8 cellular contexts compared by ENCODE assay signal in the genomic region with DNA sequence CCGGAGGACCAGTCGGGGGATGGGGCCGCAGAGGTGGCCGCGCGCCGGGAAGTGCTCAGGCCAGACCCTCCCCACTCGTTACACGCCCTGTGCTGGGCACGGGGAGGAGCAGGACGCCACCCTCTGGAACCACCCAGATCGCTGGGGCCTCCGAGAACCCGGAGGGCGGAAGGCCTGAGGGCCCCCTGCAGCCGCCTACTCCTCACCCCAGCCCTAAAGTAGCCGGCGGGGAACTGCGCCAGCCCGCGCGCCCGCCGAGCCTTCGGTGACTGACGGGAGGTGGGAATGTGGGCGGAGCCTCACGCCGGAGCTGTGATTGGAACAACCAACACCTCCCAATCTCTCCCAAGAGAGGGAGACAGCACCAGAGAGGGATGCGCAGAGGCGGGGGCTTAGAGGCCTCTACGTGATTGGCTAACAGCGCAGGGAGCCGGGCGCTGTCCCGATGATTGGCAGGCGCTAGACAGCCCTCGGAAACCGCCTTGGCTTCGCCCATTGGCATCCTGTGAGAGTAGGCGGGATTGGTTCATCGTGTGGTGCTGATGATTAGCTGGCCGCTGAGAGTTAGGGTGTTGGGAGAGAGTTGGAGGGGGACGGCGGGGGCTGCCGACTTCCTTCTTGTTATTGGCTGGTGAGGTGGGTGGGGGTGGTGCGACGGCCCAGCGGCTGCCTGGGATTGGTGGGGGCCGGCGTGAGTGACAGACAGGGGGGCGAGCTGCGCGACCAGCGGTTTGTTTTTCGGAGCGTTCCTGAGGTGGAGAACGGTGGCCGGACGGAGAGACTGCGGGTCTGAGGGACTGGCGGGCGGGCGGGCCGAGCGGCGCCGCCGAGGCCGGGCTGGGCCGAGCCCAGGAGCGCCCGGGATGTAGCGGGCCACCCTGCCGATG. TPM values are rescaled to one million over a fixed set of nuclear protein-coding genes. Genes with fewer than 3 reads are reported as not detected.
DNase-seq lines count a peak whose midpoint lies in the region; ATAC-seq and TF ChIP-seq lines count a peak whose summit lies in the region.

A gene (plus strand): TSS at position 734 of the 887 bp plus-strand sequence. CDS start 343 bp downstream, outside the sequence.

- in situ Hi-C loops in KBM-7 (cut with MboI; ENCODE audit: low pct_unique_long_range_greater_than_20kb, low sequenced_read_pairs) = loop anchor here (25.0 kb wide), 1 partner anchor 185 kb away; a partner anchor contains a TSS

- peak within 1 kb of the TSS; percentile 87 for H3K4me3 ChIP-seq in epithelial cell of proximal tubule (ENCODE audit: low read depth, low read length)

- H3K27me3 Mint-ChIP-seq in activated T-cell treated with anti-CD3 and anti-CD28 coated beads, Interleukin-2, amount 50 U/mL, for 24 hours = no peaks in the 10 kb centered on the region

- no peaks in the 10 kb centered on the region for H3K9me3 Mint-ChIP-seq in activated T-cell treated with anti-CD3 and anti-CD28 coated beads, Interleukin-2, amount 50 U/mL, for 24 hours

- DNase-seq in DMS53 treated with DMSO at 0.1 percent for 48 hours (lab: John Stamatoyannopoulos, UW; ENCODE audit: unreplicated experiment) = peak; percentile 97
- peak; percentile 100 for DNase-seq in KBM-7
- peak; percentile 94 for DNase-seq in activated T-cell treated with anti-CD3 and anti-CD28 coated beads, Interleukin-2, amount 50 U/mL, for 24 hours
- peak; percentile 97 for DNase-seq in epithelial cell of proximal tubule (ENCODE audit: low read depth)
- peak; percentile 100 for DNase-seq in mucosa of gallbladder (ENCODE audit: low spot score)
- DNase-seq in stimulated activated CD8-positive, alpha-beta memory T cell treated with anti-CD3 and anti-CD28 coated beads, Interleukin-4, amount 100 ng/mL, for 4 hours (ENCODE audit: low read depth in 2 of 2, low spot score in 1 of 2) = peak; percentile 88 to 97

- H3K27ac Mint-ChIP-seq in activated T-cell treated with anti-CD3 and anti-CD28 coated beads, Interleukin-2, amount 50 U/mL, for 24 hours = peak within 1 kb of the TSS; percentile 94

- peak; percentile 3 for TF ChIP-seq CTCF in epithelial cell of proximal tubule (conservative IDR thresholded peaks at IDR 0.05; ENCODE audit: low read depth, low read length)

- H3K4me3 Mint-ChIP-seq in activated T-cell treated with anti-CD3 and anti-CD28 coated beads, Interleukin-2, amount 50 U/mL, for 24 hours = peak within 1 kb of the TSS; percentile 99

- peaks cover 7% of the 10 kb centered on the region for H3K36me3 Mint-ChIP-seq in activated T-cell treated with anti-CD3 and anti-CD28 coated beads, Interleukin-2, amount 50 U/mL, for 24 hours (ENCODE audit: low read depth)

- H3K4me1 Mint-ChIP-seq in activated T-cell treated with anti-CD3 and anti-CD28 coated beads, Interleukin-2, amount 50 U/mL, for 24 hours (ENCODE audit: low read depth) = peaks cover 43% of the 10 kb centered on the region

- peak; percentile 93 for ATAC-seq in GM21717 (IDR thresholded peaks at IDR 0.05; ENCODE audit: unreplicated experiment)

TF ChIP-seq in PFSK-1, 5 proteins besides CTCF, POLR2A, EP300 and RAD21:
- TF ChIP-seq POLR2AphosphoS5 (IDR thresholded peaks at IDR 0.05; ENCODE audit: low read depth, low read length) (peak; percentile 97), TAF1 (IDR thresholded peaks at IDR 0.05; ENCODE audit: borderline replicate concordance, insufficient read depth, low read length) (peak; percentile 87), FOXP2 (optimal IDR thresholded peaks at IDR 0.05; ENCODE audit: borderline replicate concordance, extremely low read depth, extremely low read length, insufficient read depth) (no peak), SIN3A (IDR thresholded peaks at IDR 0.05; ENCODE audit: borderline replicate concordance, insufficient read depth, low read length) (peak; percentile 80; the same call in 1 of the 2 replicates)
- TF ChIP-seq, protein P1, sequence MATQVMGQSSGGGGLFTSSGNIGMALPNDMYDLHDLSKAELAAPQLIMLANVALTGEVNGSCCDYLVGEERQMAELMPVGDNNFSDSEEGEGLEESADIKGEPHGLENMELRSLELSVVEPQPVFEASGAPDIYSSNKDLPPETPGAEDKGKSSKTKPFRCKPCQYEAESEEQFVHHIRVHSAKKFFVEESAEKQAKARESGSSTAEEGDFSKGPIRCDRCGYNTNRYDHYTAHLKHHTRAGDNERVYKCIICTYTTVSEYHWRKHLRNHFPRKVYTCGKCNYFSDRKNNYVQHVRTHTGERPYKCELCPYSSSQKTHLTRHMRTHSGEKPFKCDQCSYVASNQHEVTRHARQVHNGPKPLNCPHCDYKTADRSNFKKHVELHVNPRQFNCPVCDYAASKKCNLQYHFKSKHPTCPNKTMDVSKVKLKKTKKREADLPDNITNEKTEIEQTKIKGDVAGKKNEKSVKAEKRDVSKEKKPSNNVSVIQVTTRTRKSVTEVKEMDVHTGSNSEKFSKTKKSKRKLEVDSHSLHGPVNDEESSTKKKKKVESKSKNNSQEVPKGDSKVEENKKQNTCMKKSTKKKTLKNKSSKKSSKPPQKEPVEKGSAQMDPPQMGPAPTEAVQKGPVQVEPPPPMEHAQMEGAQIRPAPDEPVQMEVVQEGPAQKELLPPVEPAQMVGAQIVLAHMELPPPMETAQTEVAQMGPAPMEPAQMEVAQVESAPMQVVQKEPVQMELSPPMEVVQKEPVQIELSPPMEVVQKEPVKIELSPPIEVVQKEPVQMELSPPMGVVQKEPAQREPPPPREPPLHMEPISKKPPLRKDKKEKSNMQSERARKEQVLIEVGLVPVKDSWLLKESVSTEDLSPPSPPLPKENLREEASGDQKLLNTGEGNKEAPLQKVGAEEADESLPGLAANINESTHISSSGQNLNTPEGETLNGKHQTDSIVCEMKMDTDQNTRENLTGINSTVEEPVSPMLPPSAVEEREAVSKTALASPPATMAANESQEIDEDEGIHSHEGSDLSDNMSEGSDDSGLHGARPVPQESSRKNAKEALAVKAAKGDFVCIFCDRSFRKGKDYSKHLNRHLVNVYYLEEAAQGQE (IDR thresholded peaks at IDR 0.05; ENCODE audit: insufficient read depth in 1 of 2, low read depth in 2 of 2, low read length in 2 of 2) = 0 out of 4 replicates have a peak, but pooled peaks of 1 of the 2 experiments have one; percentile 39

RNA-seq across cellular contexts. Expression of the gene that starts here (rescaled TPM):
- polyA plus RNA-seq in PFSK-1 (2012; ENCODE audit: insufficient read length, low read depth) = 31.9 TPM
- 12.8 and 17.4 TPM in 2 replicates for total RNA-seq in epithelial cell of proximal tubule
- total RNA-seq in mucosa of gallbladder = 39.5 TPM

Comparison
In these comparisons a context has a peak if more than half of its experiments do, and no peak if none do; other contexts are left out.
1. Peak in every context shown above with its lines: DNase-seq, ATAC-seq and H3K4me3 ChIP-seq.